Comparison of ENCODE assay signal across 8 cellular contexts in the genomic region with DNA sequence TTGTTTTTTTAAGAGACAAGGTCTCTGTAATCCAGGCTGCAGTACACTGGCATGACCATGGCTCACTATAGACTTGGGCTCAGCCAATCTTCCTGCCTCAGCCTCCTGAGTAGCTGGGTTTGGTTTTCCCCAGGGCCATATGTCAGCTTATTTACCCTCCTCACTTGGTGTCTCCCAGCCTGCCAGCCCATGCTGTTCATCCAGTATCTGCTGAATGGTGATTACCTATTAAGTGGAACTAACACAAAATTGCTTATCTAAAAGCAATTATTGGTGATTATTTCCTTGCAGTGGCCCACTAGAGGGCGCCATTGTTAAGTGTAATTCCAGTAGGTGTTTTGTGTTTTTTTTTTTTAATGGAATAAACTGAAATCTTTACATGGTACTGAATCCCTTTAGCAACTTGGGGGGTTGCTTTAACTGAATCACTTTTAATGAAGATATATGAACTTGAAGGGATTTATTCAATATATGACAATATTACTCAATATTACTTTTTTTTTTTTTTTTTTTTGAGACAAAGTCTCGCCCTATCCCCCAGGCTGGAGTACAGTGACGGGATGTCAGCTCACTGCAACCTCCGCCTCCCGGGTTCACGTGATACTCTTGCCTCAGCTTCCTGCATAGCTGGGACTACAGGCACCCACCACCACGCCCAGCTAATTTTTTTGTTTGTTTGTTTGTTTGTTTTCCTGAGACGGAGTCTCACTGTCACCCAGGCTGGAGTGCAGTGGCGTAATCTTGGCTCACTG. TPM values are rescaled to one million over a fixed set of nuclear protein-coding genes. Genes with fewer than 3 reads are reported as not detected.
A peak's percentile ranks its signal among the peaks of the same experiment; 100 is the strongest.
DNase-seq lines count a peak whose midpoint lies in the region; ATAC-seq and TF ChIP-seq lines count a peak whose summit lies in the region.

No MANE protein-coding gene starts in this region.

- H3K9me3 Mint-ChIP-seq in endothelial cell (ENCODE audit: unreplicated experiment): no peaks in the 10 kb centered on the region
- H3K9me3 Mint-ChIP-seq in natural killer cell treated with Interleukin-12 subunit alpha and Interleukin-12 subunit beta and Interleukin-15 and Interleukin-18, amount 100 ng/mL, for 72 hours: no peaks in the 10 kb centered on the region

- H3K27me3 ChIP-seq in testis: no peaks in the 10 kb centered on the region

- no peak overlapping the region for H3K27ac Mint-ChIP-seq in endothelial cell (ENCODE audit: unreplicated experiment)
- no peak overlapping the region for H3K27ac Mint-ChIP-seq in natural killer cell treated with Interleukin-12 subunit alpha and Interleukin-12 subunit beta and Interleukin-15 and Interleukin-18, amount 100 ng/mL, for 72 hours

- no peaks in the 10 kb centered on the region for H3K4me1 ChIP-seq in testis

- TF ChIP-seq CTCF in 22Rv1 (IDR thresholded peaks at IDR 0.05): peak; percentile 88
- TF ChIP-seq CTCF in GM20000 (IDR thresholded peaks at IDR 0.05; ENCODE audit: extremely low read depth, missing control alignments): peak; percentile 37
- TF ChIP-seq CTCF in endothelial cell (IDR thresholded peaks at IDR 0.05; ENCODE audit: unreplicated experiment): peak; percentile 98
- TF ChIP-seq CTCF in testis (IDR thresholded peaks at IDR 0.05): peak; percentile 58 to 89 (median 70)

- H3K9me3 ChIP-seq in testis: no peaks in the 10 kb centered on the region

- no peak overlapping the region for H3K4me3 ChIP-seq in testis

- peaks cover 1% of the 10 kb centered on the region for H3K27me3 Mint-ChIP-seq in endothelial cell (ENCODE audit: unreplicated experiment)
- H3K27me3 Mint-ChIP-seq in natural killer cell treated with Interleukin-12 subunit alpha and Interleukin-12 subunit beta and Interleukin-15 and Interleukin-18, amount 100 ng/mL, for 72 hours: no peaks in the 10 kb centered on the region

- H3K4me1 Mint-ChIP-seq in endothelial cell (ENCODE audit: unreplicated experiment): peaks cover 9% of the 10 kb centered on the region
- H3K4me1 Mint-ChIP-seq in natural killer cell treated with Interleukin-12 subunit alpha and Interleukin-12 subunit beta and Interleukin-15 and Interleukin-18, amount 100 ng/mL, for 72 hours (ENCODE audit: low read depth in 2 of 2): peaks cover 0 to 12% of the 10 kb centered on the region in 2 donors

- no peak for TF ChIP-seq POLR2A in testis (IDR thresholded peaks at IDR 0.05)

- H3K36me3 ChIP-seq in testis (ENCODE audit: low read depth, missing control alignments): no peaks in the 10 kb centered on the region

- peak overlapping the region; percentile 18; the same call in 1 of the 2 replicates for H3K27ac ChIP-seq in 22Rv1
- no peak overlapping the region for H3K27ac ChIP-seq in testis

- WGBS in testis, 2 donors: 68 to 73% methylated on average over 9 of the region's 9 CpGs

- peaks cover 18% of the 10 kb centered on the region for H3K36me3 Mint-ChIP-seq in endothelial cell (ENCODE audit: low read depth, unreplicated experiment)
- H3K36me3 Mint-ChIP-seq in natural killer cell treated with Interleukin-12 subunit alpha and Interleukin-12 subunit beta and Interleukin-15 and Interleukin-18, amount 100 ng/mL, for 72 hours: peaks cover 20% of the 10 kb centered on the region

- DNase-seq in GM20000 (ENCODE audit: low spot score) (no peak), NCI-H82 (lab: John Stamatoyannopoulos, UW) (peak; percentile 86), endothelial cell (ENCODE audit: low spot score) (peak; percentile 67), testis (peak; percentile 77)
- DNase-seq in activated CD8-positive, alpha-beta memory T cell treated with anti-CD3 and anti-CD28 coated beads for 1 hour (ENCODE audit: extremely low read depth in 1 of 2, low read depth in 1 of 2): peak; percentile 48 to 62
- DNase-seq in natural killer cell treated with Interleukin-12 subunit alpha and Interleukin-12 subunit beta and Interleukin-15 and Interleukin-18, amount 100 ng/mL, for 72 hours (ENCODE audit: low spot score): peak; percentile 75

- intact Hi-C loops in testis (cut with DNase I; ENCODE audit: low total_unique reads): loop anchor here (10.0 kb wide), 2 partner anchors 237 to 337 kb away; no protein-coding TSS in a partner anchor

- no peak for ATAC-seq in natural killer cell treated with Interleukin-12 subunit alpha and Interleukin-12 subunit beta and Interleukin-15 and Interleukin-18, amount 100 ng/mL, for 72 hours
- ATAC-seq in HG03175 (IDR thresholded peaks at IDR 0.05; ENCODE audit: unreplicated experiment): no peak

- H3K4me3 Mint-ChIP-seq in endothelial cell (ENCODE audit: unreplicated experiment): no peak overlapping the region
- no peak overlapping the region for H3K4me3 Mint-ChIP-seq in natural killer cell treated with Interleukin-12 subunit alpha and Interleukin-12 subunit beta and Interleukin-15 and Interleukin-18, amount 100 ng/mL, for 72 hours

RNA-seq across cellular contexts. Expression of a gene that starts 13.8 kb away (rescaled TPM):
- 26.0 TPM for total RNA-seq in endothelial cell (ENCODE audit: unreplicated experiment)
- total RNA-seq in natural killer cell treated with Interleukin-12 subunit alpha and Interleukin-12 subunit beta and Interleukin-15 and Interleukin-18, amount 100 ng/mL, for 72 hours: 100 to 1,000 TPM in 1 of 2 donors, 10 to 100 TPM in 1; 58.8 to 103 TPM
- total RNA-seq in testis: 10 to 100 TPM; 20.3 to 24.7 TPM
- polyA plus RNA-seq in testis (ENCODE audit: insufficient read depth, low read depth, low replicate concordance): 15.3 TPM

RNA-seq across cellular contexts. Expression of a gene that starts 43.0 kb away (rescaled TPM):
- not detected for total RNA-seq in endothelial cell (ENCODE audit: unreplicated experiment)
- under 1 TPM in 1 of 2 donors, not detected in 1; 0.39 TPM for total RNA-seq in natural killer cell treated with Interleukin-12 subunit alpha and Interleukin-12 subunit beta and Interleukin-15 and Interleukin-18, amount 100 ng/mL, for 72 hours
- under 1 TPM; 0.68 to 0.71 TPM for total RNA-seq in testis
- polyA plus RNA-seq in testis (ENCODE audit: insufficient read depth, low read depth, low replicate concordance): 0.32 TPM

Comparison
In these comparisons a context has a peak if more than half of its experiments do, and no peak if none do; other contexts are left out.
1. CTCF ChIP-seq: peak in every context shown above with its lines; median percentile 98 in endothelial cell; 88 in 22Rv1; 70 in testis; 37 in GM20000.